Comparison of ENCODE assay signal across 7 cellular contexts in genomic region chr6:43575105-43575771, GRCh38. TPM values are rescaled to one million over a fixed set of nuclear protein-coding genes. Genes with fewer than 3 reads are reported as not detected.
A peak's percentile ranks its signal among the peaks of the same experiment; 100 is the strongest.
DNase-seq lines count a peak whose midpoint lies in the region; ATAC-seq, FAIRE-seq and TF ChIP-seq lines count a peak whose summit lies in the region.

No MANE protein-coding gene starts in this region.

- FAIRE-seq in RCC 7860 (lab: Jason Lieb, UNC) = no peak

- H3K9ac ChIP-seq in iPS-20b (ENCODE audit: low read depth, low read length) = peak overlapping the region; percentile 88

- H3K36me3 ChIP-seq in GM06990 (ENCODE audit: control insufficient read depth, insufficient read depth, low read length) = peaks cover 5% of the 10 kb centered on the region
- H3K36me3 ChIP-seq in iPS-20b (ENCODE audit: insufficient read depth, low read depth, low read length) = peaks cover 32% of the 10 kb centered on the region
- peaks cover 0 to 34% (median 23%) of the 10 kb centered on the region in 6 donors for H3K36me3 ChIP-seq in spleen

- no peaks in the 10 kb centered on the region for H3K9me3 ChIP-seq in iPS-20b (ENCODE audit: insufficient read depth, low read depth, low read length)
- H3K9me3 ChIP-seq in spleen = no peaks in the 10 kb centered on the region

- H3K27ac ChIP-seq in iPS-20b (ENCODE audit: low read length) (peak overlapping the region; percentile 59), spleen (peak overlapping the region in 7 of 8 donors; percentile 64 to 90 (median 81))

- TF ChIP-seq CTCF in GM06990 (IDR thresholded peaks at IDR 0.05; ENCODE audit: insufficient read depth, low read length, poor library complexity, severe bottlenecking) (no peak), astrocyte of the spinal cord (IDR thresholded peaks at IDR 0.05; ENCODE audit: low read depth, low read length) (no peak), spleen (IDR thresholded peaks at IDR 0.05 in 8 of 11, conservative IDR thresholded peaks at IDR 0.05 in 3 of 11) (no peak)

- 0 to 1% (median 0%) methylated on average over 36 to 38 of the region's 38 CpGs for WGBS in spleen, 5 donors

- in situ Hi-C loops in astrocyte of the spinal cord (cut with HindIII; ENCODE audit: low sequenced_read_pairs) = no loop called here

- DNase-seq in GM06990 (ENCODE audit: extremely low read depth, insufficient read length) (no peak), NCI-H460 (ENCODE audit: extremely low read depth, low read depth) (peak; percentile 2), astrocyte of the spinal cord (ENCODE audit: low read depth, low spot score) (peak; percentile 28), spleen (no peak), RCC 7860 (ENCODE audit: low spot score) (no peak)

- no peak for TF ChIP-seq POLR2A in spleen (IDR thresholded peaks at IDR 0.05)

- H3K4me3 ChIP-seq in GM06990 (replicated peaks; ENCODE audit: low read depth, low read length) = peak overlapping the region; percentile 100
- H3K4me3 ChIP-seq in astrocyte of the spinal cord (ENCODE audit: low read depth, low read length) = peak overlapping the region; percentile 77
- peak overlapping the region; percentile 96 for H3K4me3 ChIP-seq in iPS-20b (ENCODE audit: low read length)
- H3K4me3 ChIP-seq in spleen = peak overlapping the region; percentile 88 to 100 (median 98)

- H3K4me1 ChIP-seq in iPS-20b (ENCODE audit: insufficient read depth, low read length) (no peaks in the 10 kb centered on the region), spleen (peaks cover 26 to 56% (median 46%) of the 10 kb centered on the region in 6 donors)

- intact Hi-C loops in spleen (cut with DNase I; ENCODE audit: low total_unique reads) = no loop called here

- H3K27me3 ChIP-seq in GM06990 (replicated peaks; ENCODE audit: control insufficient read depth, insufficient read depth, low read length) (no peaks in the 10 kb centered on the region), iPS-20b (ENCODE audit: insufficient read depth, low read length) (no peaks in the 10 kb centered on the region), spleen (replicated peaks in 1 of 7) (no peaks in the 10 kb centered on the region)

- peak; percentile 16 for ATAC-seq in HG02642 (IDR thresholded peaks at IDR 0.05; ENCODE audit: poor library complexity, unreplicated experiment)

RNA-seq across cellular contexts. Expression of gene XPO5, which starts 0.6 kb away (rescaled TPM):
- total RNA-seq in NCI-H460 (2014; rRNA removed; shearing (Covaris generic)) = 55.3 and 56.2 TPM in 2 replicates
- 36.2 and 43.4 TPM in 2 replicates for polyA plus RNA-seq in NCI-H460 (2014; cell fraction: nucleus; rRNA removed)
- total RNA-seq in spleen = 10 to 100 TPM; 20.4 to 33.1 (median 24.8) TPM
- 1 to 10 TPM; 7.1 to 9.4 (median 8.2) TPM for polyA plus RNA-seq in spleen

RNA-seq across cellular contexts. Expression of gene POLH, which starts 0.7 kb away (rescaled TPM):
- total RNA-seq in NCI-H460 (2014; rRNA removed; shearing (Covaris generic)) = 8.3 and 8.7 TPM in 2 replicates
- 8.3 and 11.0 TPM in 2 replicates for polyA plus RNA-seq in NCI-H460 (2014; cell fraction: nucleus; rRNA removed)
- total RNA-seq in spleen = 10 to 100 TPM; 10.5 to 23.0 (median 12.9) TPM
- 1 to 10 TPM; 4.1 to 5.2 (median 4.4) TPM for polyA plus RNA-seq in spleen

RNA-seq across cellular contexts. Expression of gene GTPBP2, which starts 53.8 kb away (rescaled TPM):
- total RNA-seq in NCI-H460 (2014; rRNA removed; shearing (Covaris generic)) = 121 and 144 TPM in 2 replicates
- polyA plus RNA-seq in NCI-H460 (2014; cell fraction: nucleus; rRNA removed) = 209 and 239 TPM in 2 replicates
- total RNA-seq in spleen = 100 to 1,000 TPM in 1 of 7 donors, 10 to 100 TPM in 6; 56.8 to 100 (median 72.0) TPM
- 10 to 100 TPM; 29.6 to 52.3 (median 43.9) TPM for polyA plus RNA-seq in spleen

RNA-seq across cellular contexts. Expression of gene POLR1C, which starts 58.3 kb away (rescaled TPM):
- total RNA-seq in NCI-H460 (2014; rRNA removed; shearing (Covaris generic)) = 36.4 and 39.5 TPM in 2 replicates
- polyA plus RNA-seq in NCI-H460 (2014; cell fraction: nucleus; rRNA removed) = 55.8 and 66.7 TPM in 2 replicates
- total RNA-seq in spleen = 10 to 100 TPM; 24.1 to 32.6 (median 28.1) TPM
- polyA plus RNA-seq in spleen = 10 to 100 TPM; 27.9 to 30.1 (median 29.1) TPM

RNA-seq across cellular contexts. Expression of gene YIPF3, which starts 58.5 kb away (rescaled TPM):
- 62.4 and 69.1 TPM in 2 replicates for total RNA-seq in NCI-H460 (2014; rRNA removed; shearing (Covaris generic))
- polyA plus RNA-seq in NCI-H460 (2014; cell fraction: nucleus; rRNA removed) = 83.5 and 330 TPM in 2 replicates
- 10 to 100 TPM; 57.0 to 80.1 (median 71.1) TPM for total RNA-seq in spleen
- 10 to 100 TPM; 38.0 to 49.9 (median 38.4) TPM for polyA plus RNA-seq in spleen

Comparison
In these comparisons a context has a peak if more than half of its experiments do, and no peak if none do; other contexts are left out.
1. DNase-seq: peak in NCI-H460 (single experiment) and astrocyte of the spinal cord (single experiment); none in GM06990 (single experiment), spleen (single experiment) and RCC 7860 (single experiment).
2. Peak in every context shown above with its lines, with median percentiles within 50 percentile points of each other: H3K4me3 ChIP-seq.